In genomic region chr22:37797874-37798500, GRCh38 we compare ENCODE assay signal across 1 cellular context.
TF ChIP-seq lines count a peak whose summit lies in the region.

No MANE protein-coding gene starts in this region.

TF ChIP-seq in GM12878, 131 proteins besides CTCF, POLR2A, EP300 and RAD21:
- TF ChIP-seq DPF2 (IDR thresholded peaks at IDR 0.05): no peak
- TF ChIP-seq MYC (IDR thresholded peaks at IDR 0.05; ENCODE audit: insufficient read depth, insufficient read length, insufficient replicate concordance, low read length, severe bottlenecking): no peak
- TF ChIP-seq GABPA (IDR thresholded peaks at IDR 0.05; ENCODE audit: low read depth): no peak
- TF ChIP-seq MAX (IDR thresholded peaks at IDR 0.05; ENCODE audit: low read depth, low read length): peak; percentile 41; the same call in 1 of the 2 replicates
- TF ChIP-seq BHLHE40 (IDR thresholded peaks at IDR 0.05; ENCODE audit: borderline replicate concordance in 1 of 2, low read depth in 2 of 2, low read length in 1 of 2): peak; percentile 55 to 74; a peak in 3 of 4 replicates
- 0 out of 2 replicates have a peak, but pooled peaks have one; percentile 25 for TF ChIP-seq NBN (IDR thresholded peaks at IDR 0.05)
- TF ChIP-seq, protein P1, sequence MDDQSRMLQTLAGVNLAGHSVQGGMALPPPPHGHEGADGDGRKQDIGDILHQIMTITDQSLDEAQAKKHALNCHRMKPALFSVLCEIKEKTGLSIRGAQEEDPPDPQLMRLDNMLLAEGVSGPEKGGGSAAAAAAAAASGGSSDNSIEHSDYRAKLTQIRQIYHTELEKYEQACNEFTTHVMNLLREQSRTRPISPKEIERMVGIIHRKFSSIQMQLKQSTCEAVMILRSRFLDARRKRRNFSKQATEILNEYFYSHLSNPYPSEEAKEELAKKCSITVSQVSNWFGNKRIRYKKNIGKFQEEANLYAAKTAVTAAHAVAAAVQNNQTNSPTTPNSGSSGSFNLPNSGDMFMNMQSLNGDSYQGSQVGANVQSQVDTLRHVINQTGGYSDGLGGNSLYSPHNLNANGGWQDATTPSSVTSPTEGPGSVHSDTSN (IDR thresholded peaks at IDR 0.05; ENCODE audit: insufficient replicate concordance, low read depth, low read length): no peak
- TF ChIP-seq USF2 (IDR thresholded peaks at IDR 0.05; ENCODE audit: borderline replicate concordance, low read depth, low read length): no peak; the same call in 1 of the 2 replicates
- no peak for TF ChIP-seq IRF5 (IDR thresholded peaks at IDR 0.05; ENCODE audit: borderline replicate concordance)
- TF ChIP-seq CHD4 (IDR thresholded peaks at IDR 0.05): no peak
- TF ChIP-seq, protein P2, sequence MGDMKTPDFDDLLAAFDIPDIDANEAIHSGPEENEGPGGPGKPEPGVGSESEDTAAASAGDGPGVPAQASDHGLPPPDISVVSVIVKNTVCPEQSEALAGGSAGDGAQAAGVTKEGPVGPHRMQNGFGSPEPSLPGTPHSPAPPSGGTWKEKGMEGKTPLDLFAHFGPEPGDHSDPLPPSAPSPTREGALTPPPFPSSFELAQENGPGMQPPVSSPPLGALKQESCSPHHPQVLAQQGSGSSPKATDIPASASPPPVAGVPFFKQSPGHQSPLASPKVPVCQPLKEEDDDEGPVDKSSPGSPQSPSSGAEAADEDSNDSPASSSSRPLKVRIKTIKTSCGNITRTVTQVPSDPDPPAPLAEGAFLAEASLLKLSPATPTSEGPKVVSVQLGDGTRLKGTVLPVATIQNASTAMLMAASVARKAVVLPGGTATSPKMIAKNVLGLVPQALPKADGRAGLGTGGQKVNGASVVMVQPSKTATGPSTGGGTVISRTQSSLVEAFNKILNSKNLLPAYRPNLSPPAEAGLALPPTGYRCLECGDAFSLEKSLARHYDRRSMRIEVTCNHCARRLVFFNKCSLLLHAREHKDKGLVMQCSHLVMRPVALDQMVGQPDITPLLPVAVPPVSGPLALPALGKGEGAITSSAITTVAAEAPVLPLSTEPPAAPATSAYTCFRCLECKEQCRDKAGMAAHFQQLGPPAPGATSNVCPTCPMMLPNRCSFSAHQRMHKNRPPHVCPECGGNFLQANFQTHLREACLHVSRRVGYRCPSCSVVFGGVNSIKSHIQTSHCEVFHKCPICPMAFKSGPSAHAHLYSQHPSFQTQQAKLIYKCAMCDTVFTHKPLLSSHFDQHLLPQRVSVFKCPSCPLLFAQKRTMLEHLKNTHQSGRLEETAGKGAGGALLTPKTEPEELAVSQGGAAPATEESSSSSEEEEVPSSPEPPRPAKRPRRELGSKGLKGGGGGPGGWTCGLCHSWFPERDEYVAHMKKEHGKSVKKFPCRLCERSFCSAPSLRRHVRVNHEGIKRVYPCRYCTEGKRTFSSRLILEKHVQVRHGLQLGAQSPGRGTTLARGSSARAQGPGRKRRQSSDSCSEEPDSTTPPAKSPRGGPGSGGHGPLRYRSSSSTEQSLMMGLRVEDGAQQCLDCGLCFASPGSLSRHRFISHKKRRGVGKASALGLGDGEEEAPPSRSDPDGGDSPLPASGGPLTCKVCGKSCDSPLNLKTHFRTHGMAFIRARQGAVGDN (IDR thresholded peaks at IDR 0.05): peak; percentile 32; the same call in 1 of the 2 replicates
- 0 out of 2 replicates have a peak, but pooled peaks have one; percentile 18 for TF ChIP-seq MTA2 (IDR thresholded peaks at IDR 0.05; ENCODE audit: low read depth)
- TF ChIP-seq NFXL1 (IDR thresholded peaks at IDR 0.05; ENCODE audit: borderline replicate concordance): no peak
- TF ChIP-seq, protein P3, sequence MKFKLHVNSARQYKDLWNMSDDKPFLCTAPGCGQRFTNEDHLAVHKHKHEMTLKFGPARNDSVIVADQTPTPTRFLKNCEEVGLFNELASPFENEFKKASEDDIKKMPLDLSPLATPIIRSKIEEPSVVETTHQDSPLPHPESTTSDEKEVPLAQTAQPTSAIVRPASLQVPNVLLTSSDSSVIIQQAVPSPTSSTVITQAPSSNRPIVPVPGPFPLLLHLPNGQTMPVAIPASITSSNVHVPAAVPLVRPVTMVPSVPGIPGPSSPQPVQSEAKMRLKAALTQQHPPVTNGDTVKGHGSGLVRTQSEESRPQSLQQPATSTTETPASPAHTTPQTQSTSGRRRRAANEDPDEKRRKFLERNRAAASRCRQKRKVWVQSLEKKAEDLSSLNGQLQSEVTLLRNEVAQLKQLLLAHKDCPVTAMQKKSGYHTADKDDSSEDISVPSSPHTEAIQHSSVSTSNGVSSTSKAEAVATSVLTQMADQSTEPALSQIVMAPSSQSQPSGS (IDR thresholded peaks at IDR 0.05; ENCODE audit: low read length): no peak
- TF ChIP-seq IRF4 (IDR thresholded peaks at IDR 0.05; ENCODE audit: low read depth, low read length): no peak
- peak; percentile 68 for TF ChIP-seq RAD51 (IDR thresholded peaks at IDR 0.05)
- TF ChIP-seq IKZF2 (IDR thresholded peaks at IDR 0.05): peak in 1 of 2 experiments; percentile 18; a peak in 1 of 4 replicates
- TF ChIP-seq MXI1 (IDR thresholded peaks at IDR 0.05; ENCODE audit: low read depth, low read length): peak; percentile 97
- no peak for TF ChIP-seq HDAC2 (IDR thresholded peaks at IDR 0.05)
- TF ChIP-seq NR2F1 (conservative IDR thresholded peaks at IDR 0.05): no peak
- TF ChIP-seq MEF2B (IDR thresholded peaks at IDR 0.05; ENCODE audit: partially characterized antibody, poor library complexity, severe bottlenecking): peak; percentile 37
- TF ChIP-seq, protein P4, sequence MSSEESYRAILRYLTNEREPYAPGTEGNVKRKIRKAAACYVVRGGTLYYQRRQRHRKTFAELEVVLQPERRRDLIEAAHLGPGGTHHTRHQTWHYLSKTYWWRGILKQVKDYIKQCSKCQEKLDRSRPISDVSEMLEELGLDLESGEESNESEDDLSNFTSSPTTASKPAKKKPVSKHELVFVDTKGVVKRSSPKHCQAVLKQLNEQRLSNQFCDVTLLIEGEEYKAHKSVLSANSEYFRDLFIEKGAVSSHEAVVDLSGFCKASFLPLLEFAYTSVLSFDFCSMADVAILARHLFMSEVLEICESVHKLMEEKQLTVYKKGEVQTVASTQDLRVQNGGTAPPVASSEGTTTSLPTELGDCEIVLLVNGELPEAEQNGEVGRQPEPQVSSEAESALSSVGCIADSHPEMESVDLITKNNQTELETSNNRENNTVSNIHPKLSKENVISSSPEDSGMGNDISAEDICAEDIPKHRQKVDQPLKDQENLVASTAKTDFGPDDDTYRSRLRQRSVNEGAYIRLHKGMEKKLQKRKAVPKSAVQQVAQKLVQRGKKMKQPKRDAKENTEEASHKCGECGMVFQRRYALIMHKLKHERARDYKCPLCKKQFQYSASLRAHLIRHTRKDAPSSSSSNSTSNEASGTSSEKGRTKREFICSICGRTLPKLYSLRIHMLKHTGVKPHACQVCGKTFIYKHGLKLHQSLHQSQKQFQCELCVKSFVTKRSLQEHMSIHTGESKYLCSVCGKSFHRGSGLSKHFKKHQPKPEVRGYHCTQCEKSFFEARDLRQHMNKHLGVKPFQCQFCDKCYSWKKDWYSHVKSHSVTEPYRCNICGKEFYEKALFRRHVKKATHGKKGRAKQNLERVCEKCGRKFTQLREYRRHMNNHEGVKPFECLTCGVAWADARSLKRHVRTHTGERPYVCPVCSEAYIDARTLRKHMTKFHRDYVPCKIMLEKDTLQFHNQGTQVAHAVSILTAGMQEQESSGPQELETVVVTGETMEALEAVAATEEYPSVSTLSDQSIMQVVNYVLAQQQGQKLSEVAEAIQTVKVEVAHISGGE (CRISPR knock-in tag; IDR thresholded peaks at IDR 0.05): no peak
